In genomic region chr22:45254789-45255261, GRCh38 we compare ENCODE assay signal across 15 cellular contexts. TPM values are rescaled to one million over a fixed set of nuclear protein-coding genes. Genes with fewer than 3 reads are reported as not detected.
DNase-seq lines count a peak whose midpoint lies in the region; ATAC-seq and TF ChIP-seq lines count a peak whose summit lies in the region.
"Had no signal": no experiment of that assay in that cellular context is flagged by ENCODE, and none has a peak within 500 bp of the region (broad histone marks: within the 10 kb centered on the region; RNA-seq: fewer than 3 reads in every experiment).

No MANE protein-coding gene starts in this region.

- no peaks in the 10 kb centered on the region for H3K9me3 Mint-ChIP-seq in activated T-helper 17 cell treated with anti-CD3 and anti-CD28 coated beads, Interleukin-2, amount 50 U/mL, for 72 hours

- no peaks in the 10 kb centered on the region for H3K36me3 Mint-ChIP-seq in activated T-helper 17 cell treated with anti-CD3 and anti-CD28 coated beads, Interleukin-2, amount 50 U/mL, for 72 hours (ENCODE audit: low read depth)

- no peak overlapping the region for H3K4me3 Mint-ChIP-seq in activated T-helper 17 cell treated with anti-CD3 and anti-CD28 coated beads, Interleukin-2, amount 50 U/mL, for 72 hours

- H3K27ac ChIP-seq in dorsolateral prefrontal cortex = no peak overlapping the region
- no peak overlapping the region for H3K27ac ChIP-seq in lower lobe of right lung
- H3K27ac ChIP-seq: BLaER1 had no signal

- DNase-seq in stimulated activated naive CD4-positive, alpha-beta T cell treated with Interleukin-2 at 50 U/mL for 16 hours (lab: John Stamatoyannopoulos, UW) = peak; percentile 7
- DNase-seq in stimulated activated naive CD4-positive, alpha-beta T cell (lab: John Stamatoyannopoulos, UW) = no peak
- DNase-seq in dorsolateral prefrontal cortex (no peak), lower lobe of right lung (no peak)
- DNase-seq: amygdala, erythroblast, NCI-H2029 treated with DMSO at 0.1 percent for 48 hours had no signal

- ATAC-seq in HG03060 (IDR thresholded peaks at IDR 0.05; ENCODE audit: low read depth, unreplicated experiment) (peak; percentile 63), HG02798 (IDR thresholded peaks at IDR 0.05; ENCODE audit: poor library complexity, unreplicated experiment) (no peak), GM19023 (IDR thresholded peaks at IDR 0.05; ENCODE audit: unreplicated experiment) (no peak), lower lobe of right lung (no peak)
- peak; percentile 99 for ATAC-seq in activated T-helper 17 cell treated with anti-CD3 and anti-CD28 coated beads, Interleukin-2, amount 50 U/mL, for 72 hours (replicated peaks)
- ATAC-seq: Panc1 had no signal

- H3K9me3 ChIP-seq in lower lobe of right lung = no peaks in the 10 kb centered on the region
- H3K9me3 ChIP-seq: BLaER1 had no signal

- peak overlapping the region; percentile 29 for H3K27ac Mint-ChIP-seq in activated T-helper 17 cell treated with anti-CD3 and anti-CD28 coated beads, Interleukin-2, amount 50 U/mL, for 72 hours

- H3K4me3 ChIP-seq in dorsolateral prefrontal cortex (no peak overlapping the region), lower lobe of right lung (no peak overlapping the region)
- H3K4me3 ChIP-seq: BLaER1 had no signal

- no peaks in the 10 kb centered on the region for H3K4me1 ChIP-seq in lower lobe of right lung

- H3K27me3 ChIP-seq in dorsolateral prefrontal cortex = no peaks in the 10 kb centered on the region
- H3K27me3 ChIP-seq in lower lobe of right lung (ENCODE audit: low read depth) = no peaks in the 10 kb centered on the region
- H3K27me3 ChIP-seq: BLaER1 had no signal

- intact Hi-C loops in dorsolateral prefrontal cortex (cut with DNase I) (no loop called here), lower lobe of right lung (cut with DNase I) (no loop called here)

- H3K36me3 ChIP-seq in lower lobe of right lung = no peaks in the 10 kb centered on the region
- H3K36me3 ChIP-seq: BLaER1 had no signal

- TF ChIP-seq CTCF in dorsolateral prefrontal cortex (IDR thresholded peaks at IDR 0.05 in 54 of 56, conservative IDR thresholded peaks at IDR 0.05 in 2 of 56; ENCODE audit: low read depth in 1 of 56, partially characterized antibody in 56 of 56) (no peak), lower lobe of right lung (IDR thresholded peaks at IDR 0.05) (no peak)

- H3K27me3 Mint-ChIP-seq in activated T-helper 17 cell treated with anti-CD3 and anti-CD28 coated beads, Interleukin-2, amount 50 U/mL, for 72 hours = no peaks in the 10 kb centered on the region

- H3K4me1 Mint-ChIP-seq in activated T-helper 17 cell treated with anti-CD3 and anti-CD28 coated beads, Interleukin-2, amount 50 U/mL, for 72 hours = peaks cover 13% of the 10 kb centered on the region

RNA-seq across cellular contexts. Expression of gene KIAA0930, which starts 14.1 kb away (rescaled TPM):
- 10 to 100 TPM in 1 of 2 donors, 1 to 10 TPM in 1; 8.7 to 24.1 TPM for total RNA-seq in activated T-helper 17 cell treated with anti-CD3 and anti-CD28 coated beads, Interleukin-2, amount 50 U/mL, for 72 hours
- total RNA-seq in dorsolateral prefrontal cortex (100 to 1,000 TPM; 174 to 603 (median 325) TPM), lower lobe of right lung (89.2 TPM)

RNA-seq across cellular contexts. Expression of gene UPK3A, which starts 29.9 kb away (rescaled TPM):
- total RNA-seq in activated T-helper 17 cell treated with anti-CD3 and anti-CD28 coated beads, Interleukin-2, amount 50 U/mL, for 72 hours = not detected
- total RNA-seq in dorsolateral prefrontal cortex (1 to 10 TPM in 2 of 120 experiments, under 1 TPM in 8, not detected in 110; 0.41 to 1.8 (median 0.82) TPM), lower lobe of right lung (not detected)
- total RNA-seq: H4, subcutaneous adipose tissue had no signal

RNA-seq across cellular contexts. Expression of gene FAM118A, which starts 54.9 kb away (rescaled TPM):
- 10 to 100 TPM; 64.3 to 99.4 TPM for total RNA-seq in activated T-helper 17 cell treated with anti-CD3 and anti-CD28 coated beads, Interleukin-2, amount 50 U/mL, for 72 hours
- 100 to 1,000 TPM in 3 of 120 experiments, 10 to 100 TPM in 117; 13.8 to 116 (median 36.6) TPM for total RNA-seq in dorsolateral prefrontal cortex
- 19.8 TPM for total RNA-seq in lower lobe of right lung

Comparison
In these comparisons a context has a peak if more than half of its experiments do, and no peak if none do; other contexts are left out.
1. ATAC-seq: peak in HG03060 (single experiment) and activated T-helper 17 cell treated with anti-CD3 and anti-CD28 coated beads, Interleukin-2, amount 50 U/mL, for 72 hours (single experiment); none in HG02798 (single experiment), GM19023 (single experiment) and lower lobe of right lung (0 of 2).